In the genomic region with DNA sequence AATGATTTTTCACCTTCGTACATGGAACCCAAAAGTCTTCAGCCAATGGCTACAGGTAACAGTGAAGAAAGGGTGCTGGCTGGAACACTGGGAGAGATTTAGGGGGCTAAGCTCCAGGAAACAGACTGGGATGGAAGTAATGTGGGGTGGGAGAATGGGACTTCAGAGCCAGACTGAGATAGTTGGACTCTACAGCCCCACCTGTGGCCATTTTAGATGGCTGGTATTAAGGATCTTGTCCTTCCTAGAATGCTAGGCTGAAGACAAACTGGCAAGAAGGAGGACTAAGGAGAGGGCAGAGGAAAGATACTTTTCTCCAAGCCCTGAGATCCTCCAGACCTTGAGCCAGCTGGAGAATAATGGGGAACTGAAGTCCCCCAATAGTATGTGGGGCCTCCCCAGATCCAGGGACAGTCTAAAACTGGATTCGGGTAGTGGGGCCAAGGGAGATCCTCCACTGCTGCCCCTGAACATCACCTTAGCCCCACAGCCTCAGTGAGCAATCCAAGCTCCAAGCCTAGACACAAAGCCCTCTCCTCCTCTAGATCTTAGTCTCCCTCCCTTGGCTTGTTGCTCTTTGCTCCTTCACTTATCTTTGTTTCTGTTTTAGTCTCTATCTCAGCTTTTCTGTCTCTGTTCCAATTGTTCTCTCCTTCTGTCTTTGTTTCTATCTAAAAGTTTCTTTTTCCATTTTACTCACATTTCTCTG, we compare ENCODE assay signal across 2 cellular contexts.
TF ChIP-seq lines count a peak whose summit lies in the region.

No MANE protein-coding gene starts in this region.

TF ChIP-seq in IMR-90, 13 proteins besides CTCF, POLR2A, EP300 and RAD21:
- TF ChIP-seq FOS (IDR thresholded peaks at IDR 0.05; ENCODE audit: low read depth, low read length) (no peak), MAZ (IDR thresholded peaks at IDR 0.05; ENCODE audit: borderline replicate concordance, low read depth, low read length) (no peak), CEBPB (IDR thresholded peaks at IDR 0.05; ENCODE audit: low read depth, low read length) (no peak)
- TF ChIP-seq, protein P1, sequence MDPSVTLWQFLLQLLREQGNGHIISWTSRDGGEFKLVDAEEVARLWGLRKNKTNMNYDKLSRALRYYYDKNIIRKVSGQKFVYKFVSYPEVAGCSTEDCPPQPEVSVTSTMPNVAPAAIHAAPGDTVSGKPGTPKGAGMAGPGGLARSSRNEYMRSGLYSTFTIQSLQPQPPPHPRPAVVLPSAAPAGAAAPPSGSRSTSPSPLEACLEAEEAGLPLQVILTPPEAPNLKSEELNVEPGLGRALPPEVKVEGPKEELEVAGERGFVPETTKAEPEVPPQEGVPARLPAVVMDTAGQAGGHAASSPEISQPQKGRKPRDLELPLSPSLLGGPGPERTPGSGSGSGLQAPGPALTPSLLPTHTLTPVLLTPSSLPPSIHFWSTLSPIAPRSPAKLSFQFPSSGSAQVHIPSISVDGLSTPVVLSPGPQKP (IDR thresholded peaks at IDR 0.05; ENCODE audit: borderline replicate concordance, low read depth, low read length): no peak

TF ChIP-seq in K562, 482 proteins besides CTCF, POLR2A, EP300 and RAD21:
- no peak for TF ChIP-seq ZNF766 (CRISPR knock-in tag; conservative IDR thresholded peaks at IDR 0.05)
- TF ChIP-seq, protein P2, sequence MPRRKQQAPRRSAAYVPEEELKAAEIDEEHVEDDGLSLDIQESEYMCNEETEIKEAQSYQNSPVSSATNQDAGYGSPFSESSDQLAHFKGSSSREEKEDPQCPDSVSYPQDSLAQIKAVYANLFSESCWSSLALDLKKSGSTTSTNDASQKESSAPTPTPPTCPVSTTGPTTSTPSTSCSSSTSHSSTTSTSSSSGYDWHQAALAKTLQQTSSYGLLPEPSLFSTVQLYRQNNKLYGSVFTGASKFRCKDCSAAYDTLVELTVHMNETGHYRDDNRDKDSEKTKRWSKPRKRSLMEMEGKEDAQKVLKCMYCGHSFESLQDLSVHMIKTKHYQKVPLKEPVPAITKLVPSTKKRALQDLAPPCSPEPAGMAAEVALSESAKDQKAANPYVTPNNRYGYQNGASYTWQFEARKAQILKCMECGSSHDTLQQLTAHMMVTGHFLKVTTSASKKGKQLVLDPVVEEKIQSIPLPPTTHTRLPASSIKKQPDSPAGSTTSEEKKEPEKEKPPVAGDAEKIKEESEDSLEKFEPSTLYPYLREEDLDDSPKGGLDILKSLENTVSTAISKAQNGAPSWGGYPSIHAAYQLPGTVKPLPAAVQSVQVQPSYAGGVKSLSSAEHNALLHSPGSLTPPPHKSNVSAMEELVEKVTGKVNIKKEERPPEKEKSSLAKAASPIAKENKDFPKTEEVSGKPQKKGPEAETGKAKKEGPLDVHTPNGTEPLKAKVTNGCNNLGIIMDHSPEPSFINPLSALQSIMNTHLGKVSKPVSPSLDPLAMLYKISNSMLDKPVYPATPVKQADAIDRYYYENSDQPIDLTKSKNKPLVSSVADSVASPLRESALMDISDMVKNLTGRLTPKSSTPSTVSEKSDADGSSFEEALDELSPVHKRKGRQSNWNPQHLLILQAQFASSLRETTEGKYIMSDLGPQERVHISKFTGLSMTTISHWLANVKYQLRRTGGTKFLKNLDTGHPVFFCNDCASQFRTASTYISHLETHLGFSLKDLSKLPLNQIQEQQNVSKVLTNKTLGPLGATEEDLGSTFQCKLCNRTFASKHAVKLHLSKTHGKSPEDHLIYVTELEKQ (CRISPR knock-in tag; IDR thresholded peaks at IDR 0.05): no peak
- no peak for TF ChIP-seq DACH1 (IDR thresholded peaks at IDR 0.05; ENCODE audit: partially characterized antibody)
- TF ChIP-seq KHSRP (IDR thresholded peaks at IDR 0.05): no peak
- TF ChIP-seq THRAP3 (IDR thresholded peaks at IDR 0.05; ENCODE audit: borderline replicate concordance): no peak
- no peak for TF ChIP-seq ATF1 (CRISPR knock-in tag; IDR thresholded peaks at IDR 0.05)
- no peak for TF ChIP-seq ATF1 (tag; IDR thresholded peaks at IDR 0.05)
- no peak for TF ChIP-seq KLF10 (CRISPR knock-in tag; IDR thresholded peaks at IDR 0.05)
- TF ChIP-seq CBFA2T2 (conservative IDR thresholded peaks at IDR 0.05): no peak
TF ChIP-seq in K562: peak in this region for 0.
